8 cellular contexts compared by ENCODE assay signal in the genomic region with DNA sequence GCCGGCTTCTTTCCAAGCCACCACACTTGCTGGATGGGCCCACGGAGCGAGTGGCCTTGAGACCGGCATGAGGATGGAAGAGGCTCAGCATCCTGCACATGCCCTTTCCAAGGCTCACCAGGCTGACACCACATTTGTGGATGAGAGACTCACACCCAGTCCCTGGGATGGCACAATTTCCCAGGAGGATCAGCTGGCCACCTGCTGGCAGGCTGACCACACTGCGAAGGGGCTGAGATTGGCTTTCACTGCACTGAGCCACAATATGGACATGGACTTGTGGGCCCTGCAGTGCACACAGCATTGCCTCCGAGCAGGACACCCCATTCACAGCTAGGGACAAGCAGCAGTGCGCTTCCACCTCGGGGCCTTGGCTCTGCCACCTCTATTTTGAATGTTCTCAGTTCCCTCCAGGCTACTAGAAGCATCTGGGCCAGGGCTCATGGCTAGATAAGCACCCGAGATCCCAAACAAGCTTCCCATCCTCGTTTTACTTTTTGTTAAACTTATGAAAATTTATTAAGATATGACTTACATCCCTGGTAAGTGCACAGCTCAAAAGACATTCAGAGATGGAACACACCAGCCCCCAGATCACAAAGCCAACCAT. TPM values are rescaled to one million over a fixed set of nuclear protein-coding genes. Genes with fewer than 3 reads are reported as not detected.
DNase-seq lines count a peak whose midpoint lies in the region; ATAC-seq, FAIRE-seq and TF ChIP-seq lines count a peak whose summit lies in the region.

No MANE protein-coding gene starts in this region.

- H3K4me3 ChIP-seq in small intestine (ENCODE audit: low read depth in 1 of 2, low read length in 2 of 2), result no peak overlapping the region

- peaks cover 0 to 4% of the 10 kb centered on the region in 2 donors for H3K4me1 ChIP-seq in small intestine (ENCODE audit: control insufficient read depth in 2 of 2, insufficient read depth in 1 of 2, low read depth in 1 of 2, low read length in 1 of 2)

- peak; percentile 54 for TF ChIP-seq CTCF in glutamatergic neuron (IDR thresholded peaks at IDR 0.05; ENCODE audit: partially characterized antibody, unreplicated experiment)

- CTCF ChIA-PET in activated naive CD4-positive, alpha-beta T cell treated with anti-CD3 and anti-CD28 coated beads for 36 hours (lab: Charles Lee), result interaction anchor here (1.0 kb wide), 1 partner anchor 194 kb away, joined by 3 read pairs; no protein-coding TSS in a partner anchor

- H3K27ac ChIP-seq in small intestine (ENCODE audit: low read depth in 1 of 2, low read length in 1 of 2), result no peak overlapping the region

- intact Hi-C loops in activated naive CD4-positive, alpha-beta T cell treated with anti-CD3 and anti-CD28 coated beads for 36 hours (cut with micrococcal nuclease), result no loop called here
- intact Hi-C loops in activated T-helper 2 cell treated with anti-CD3 and anti-CD28 coated beads, Interferon-gamma antibody, Interleukin-2, Interleukin-4, amounts not matched to agents 10 μg/mL and 5 μg/mL and 100 μg/mL, durations not matched to agents 14 hours and 24 hours and 36 hours (cut with micrococcal nuclease), result no loop called here

- H3K9me3 ChIP-seq in small intestine (ENCODE audit: control insufficient read depth, low read depth), result no peaks in the 10 kb centered on the region

- H3K9me3 Mint-ChIP-seq in activated naive CD4-positive, alpha-beta T cell treated with anti-CD3 and anti-CD28 coated beads for 36 hours, result no peaks in the 10 kb centered on the region
- H3K9me3 Mint-ChIP-seq in glutamatergic neuron (ENCODE audit: unreplicated experiment), result peaks cover 2% of the 10 kb centered on the region
- no peaks in the 10 kb centered on the region for H3K9me3 Mint-ChIP-seq in activated T-helper 2 cell treated with anti-CD3 and anti-CD28 coated beads, Interferon-gamma antibody, Interleukin-2, Interleukin-4, amounts not matched to agents 10 μg/mL and 5 μg/mL and 100 μg/mL, durations not matched to agents 14 hours and 24 hours and 36 hours

- no peaks in the 10 kb centered on the region for H3K27me3 ChIP-seq in small intestine (ENCODE audit: control insufficient read depth in 2 of 2, insufficient read depth in 2 of 2, low read length in 2 of 2)

- H3K4me3 Mint-ChIP-seq in activated naive CD4-positive, alpha-beta T cell treated with anti-CD3 and anti-CD28 coated beads for 36 hours, result no peak overlapping the region
- no peak overlapping the region for H3K4me3 Mint-ChIP-seq in glutamatergic neuron (ENCODE audit: unreplicated experiment)
- H3K4me3 Mint-ChIP-seq in activated T-helper 2 cell treated with anti-CD3 and anti-CD28 coated beads, Interferon-gamma antibody, Interleukin-2, Interleukin-4, amounts not matched to agents 10 μg/mL and 5 μg/mL and 100 μg/mL, durations not matched to agents 14 hours and 24 hours and 36 hours (ENCODE audit: low read depth), result no peak overlapping the region

- DNase-seq in activated naive CD4-positive, alpha-beta T cell treated with anti-CD3 and anti-CD28 coated beads for 36 hours, result peak; percentile 18
- DNase-seq in activated naive CD4-positive, alpha-beta T cell (lab: John Stamatoyannopoulos, UW), result no peak
- peak; percentile 41 for DNase-seq in SK-N-DZ (ENCODE audit: low spot score)
- peak; percentile 54 for DNase-seq in glutamatergic neuron
- peak; percentile 23 for DNase-seq in small intestine
- no peak for DNase-seq in activated T-helper 2 cell treated with anti-CD3 and anti-CD28 coated beads, Interferon-gamma antibody, Interleukin-2, Interleukin-4, amounts not matched to agents 10 μg/mL and 5 μg/mL and 100 μg/mL, durations not matched to agents 14 hours and 24 hours and 36 hours (ENCODE audit: low spot score)

- no peak for ATAC-seq in HG02642 (IDR thresholded peaks at IDR 0.05; ENCODE audit: poor library complexity, unreplicated experiment)
- no peak for ATAC-seq in GM18870 (IDR thresholded peaks at IDR 0.05; ENCODE audit: unreplicated experiment)

- H3K27me3 Mint-ChIP-seq in activated naive CD4-positive, alpha-beta T cell treated with anti-CD3 and anti-CD28 coated beads for 36 hours (ENCODE audit: low read depth), result no peaks in the 10 kb centered on the region
- H3K27me3 Mint-ChIP-seq in glutamatergic neuron (ENCODE audit: unreplicated experiment), result peaks cover 3% of the 10 kb centered on the region
- no peaks in the 10 kb centered on the region for H3K27me3 Mint-ChIP-seq in activated T-helper 2 cell treated with anti-CD3 and anti-CD28 coated beads, Interferon-gamma antibody, Interleukin-2, Interleukin-4, amounts not matched to agents 10 μg/mL and 5 μg/mL and 100 μg/mL, durations not matched to agents 14 hours and 24 hours and 36 hours (ENCODE audit: low read depth)

- no peaks in the 10 kb centered on the region for H3K36me3 Mint-ChIP-seq in activated naive CD4-positive, alpha-beta T cell treated with anti-CD3 and anti-CD28 coated beads for 36 hours (ENCODE audit: low read depth)
- peaks cover 3% of the 10 kb centered on the region for H3K36me3 Mint-ChIP-seq in glutamatergic neuron (ENCODE audit: unreplicated experiment)
- H3K36me3 Mint-ChIP-seq in activated T-helper 2 cell treated with anti-CD3 and anti-CD28 coated beads, Interferon-gamma antibody, Interleukin-2, Interleukin-4, amounts not matched to agents 10 μg/mL and 5 μg/mL and 100 μg/mL, durations not matched to agents 14 hours and 24 hours and 36 hours (ENCODE audit: low read depth), result no peaks in the 10 kb centered on the region

- H3K4me1 Mint-ChIP-seq in activated naive CD4-positive, alpha-beta T cell treated with anti-CD3 and anti-CD28 coated beads for 36 hours (ENCODE audit: low read depth), result no peaks in the 10 kb centered on the region
- H3K4me1 Mint-ChIP-seq in glutamatergic neuron (ENCODE audit: low read depth, unreplicated experiment), result no peaks in the 10 kb centered on the region
- H3K4me1 Mint-ChIP-seq in activated T-helper 2 cell treated with anti-CD3 and anti-CD28 coated beads, Interferon-gamma antibody, Interleukin-2, Interleukin-4, amounts not matched to agents 10 μg/mL and 5 μg/mL and 100 μg/mL, durations not matched to agents 14 hours and 24 hours and 36 hours (ENCODE audit: low read depth), result no peaks in the 10 kb centered on the region

- no peak overlapping the region for H3K27ac Mint-ChIP-seq in activated naive CD4-positive, alpha-beta T cell treated with anti-CD3 and anti-CD28 coated beads for 36 hours
- no peak overlapping the region for H3K27ac Mint-ChIP-seq in glutamatergic neuron (ENCODE audit: unreplicated experiment)
- H3K27ac Mint-ChIP-seq in activated T-helper 2 cell treated with anti-CD3 and anti-CD28 coated beads, Interferon-gamma antibody, Interleukin-2, Interleukin-4, amounts not matched to agents 10 μg/mL and 5 μg/mL and 100 μg/mL, durations not matched to agents 14 hours and 24 hours and 36 hours, result no peak overlapping the region

- WGBS in small intestine, 3 donors, result 72 to 84% (median 79%) methylated on average over 10 of the region's 10 CpGs

- FAIRE-seq in small intestine (lab: Jason Lieb, UNC), result no peak

- no peaks in the 10 kb centered on the region for H3K36me3 ChIP-seq in small intestine (ENCODE audit: control insufficient read depth in 2 of 2, insufficient read depth in 2 of 2, low read length in 2 of 2)

RNA-seq across cellular contexts. Expression of gene KSR1, which starts 25.3 kb away (rescaled TPM):
- 100 to 1,000 TPM; 179 to 189 TPM for total RNA-seq in activated naive CD4-positive, alpha-beta T cell treated with anti-CD3 and anti-CD28 coated beads for 36 hours
- polyA plus RNA-seq in SK-N-DZ (2014; cell fraction: cytosol; rRNA removed), result 4.6 and 6.5 TPM in 2 replicates
- polyA plus RNA-seq in SK-N-DZ (2014; cell fraction: nucleus; rRNA removed), result 14.8 and 18.0 TPM in 2 replicates
- total RNA-seq in glutamatergic neuron (ENCODE audit: unreplicated experiment), result 203 TPM
- polyA plus RNA-seq in small intestine, result 10 to 100 TPM in 2 of 3 donors, 1 to 10 TPM in 1; 8.6 to 13.0 (median 12.8) TPM
- total RNA-seq in activated T-helper 2 cell treated with anti-CD3 and anti-CD28 coated beads, Interferon-gamma antibody, Interleukin-2, Interleukin-4, amounts not matched to agents 10 μg/mL and 5 μg/mL and 100 μg/mL, durations not matched to agents 14 hours and 24 hours and 36 hours, result 96.5 and 101 TPM in 2 replicates

Comparison
In these comparisons a context has a peak if more than half of its experiments do, and no peak if none do; other contexts are left out.
1. DNase-seq: peak in activated naive CD4-positive, alpha-beta T cell treated with anti-CD3 and anti-CD28 coated beads for 36 hours (single experiment), SK-N-DZ (single experiment), glutamatergic neuron (single experiment) and small intestine (single experiment); none in activated naive CD4-positive, alpha-beta T cell (0 of 4) and activated T-helper 2 cell treated with anti-CD3 and anti-CD28 coated beads, Interferon-gamma antibody, Interleukin-2, Interleukin-4, amounts not matched to agents 10 μg/mL and 5 μg/mL and 100 μg/mL, durations not matched to agents 14 hours and 24 hours and 36 hours (single experiment).